In the genomic region with DNA sequence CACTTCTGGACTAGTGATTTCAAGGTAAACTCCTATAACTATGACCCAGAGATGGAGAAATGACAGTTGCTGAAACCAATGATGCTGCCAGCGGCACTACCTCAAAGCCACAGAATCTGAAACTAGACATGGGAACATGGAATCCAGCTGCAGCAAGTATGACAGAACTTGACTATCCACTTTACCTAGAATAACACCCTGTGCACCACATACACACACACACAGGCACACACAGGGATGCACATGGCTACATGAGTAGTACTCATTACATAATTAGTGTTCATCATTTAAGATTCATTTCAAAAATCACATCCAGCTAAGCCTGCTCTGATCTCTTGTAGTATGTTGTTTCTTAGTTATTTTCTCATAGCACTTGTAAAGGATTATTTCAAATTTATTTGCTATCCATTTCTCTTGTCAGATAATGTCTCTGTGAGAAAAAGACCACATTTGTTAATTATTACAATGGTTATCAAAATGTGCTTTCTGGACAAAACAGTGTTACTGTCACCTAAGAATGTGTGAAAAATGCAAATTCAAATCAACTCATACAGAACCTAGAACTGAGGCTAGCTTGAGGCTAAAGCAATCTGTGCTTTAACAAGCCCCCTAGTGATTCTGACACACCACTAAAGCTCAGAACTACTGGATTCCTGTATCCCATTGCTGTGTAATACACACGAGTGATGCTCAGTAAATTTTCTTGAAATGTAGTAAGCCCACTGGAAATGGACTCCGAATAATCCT, we compare ENCODE assay signal across 11 cellular contexts. TPM values are rescaled to one million over a fixed set of nuclear protein-coding genes. Genes with fewer than 3 reads are reported as not detected.
A peak's percentile ranks its signal among the peaks of the same experiment; 100 is the strongest.
DNase-seq lines count a peak whose midpoint lies in the region; ATAC-seq and TF ChIP-seq lines count a peak whose summit lies in the region.
"Had no signal": no experiment of that assay in that cellular context is flagged by ENCODE, and none has a peak within 500 bp of the region (broad histone marks: within the 10 kb centered on the region; RNA-seq: fewer than 3 reads in every experiment).

No MANE protein-coding gene starts in this region.

- H3K9me3 ChIP-seq in MG63, result 0 out of 2 replicates have a peak, but pooled peaks cover 11% of the 10 kb centered on the region

- DNase-seq in NCI-H2107 (lab: John Stamatoyannopoulos, UW) (no peak), GM20000 (ENCODE audit: low spot score) (no peak), MG63 (no peak)
- DNase-seq: CD8-positive, alpha-beta T cell; COR-L47; DND-41; GDM1 had no signal

- ATAC-seq in GM19025 (IDR thresholded peaks at IDR 0.05; ENCODE audit: low read depth, unreplicated experiment), result peak; percentile 48
- peak; percentile 59 for ATAC-seq in GM21423 (IDR thresholded peaks at IDR 0.05; ENCODE audit: unreplicated experiment)
- peak; percentile 69 for ATAC-seq in HG03354 (IDR thresholded peaks at IDR 0.05; ENCODE audit: poor library complexity, severe bottlenecking, unreplicated experiment)
- ATAC-seq: CD8-positive, alpha-beta T cell had no signal

- no peaks in the 10 kb centered on the region for H3K36me3 ChIP-seq in MG63
- H3K36me3 ChIP-seq: HAP-1 had no signal

- H3K27me3 ChIP-seq in MG63, result no peaks in the 10 kb centered on the region; the same call in 1 of the 2 replicates

- no peak for TF ChIP-seq CTCF in GM20000 (IDR thresholded peaks at IDR 0.05; ENCODE audit: extremely low read depth, missing control alignments)

- no peak overlapping the region for H3K4me3 ChIP-seq in MG63
- H3K4me3 ChIP-seq: HAP-1 had no signal

RNA-seq across cellular contexts. Expression of gene WTIP, which starts 59.4 kb away (rescaled TPM):
- total RNA-seq in MG63 (2014; rRNA removed; shearing (Covaris generic); ENCODE audit: low replicate concordance), result 57.1 and 82.3 TPM in 2 replicates
